ENCODE assay signal across 10 cellular contexts in the genomic region with DNA sequence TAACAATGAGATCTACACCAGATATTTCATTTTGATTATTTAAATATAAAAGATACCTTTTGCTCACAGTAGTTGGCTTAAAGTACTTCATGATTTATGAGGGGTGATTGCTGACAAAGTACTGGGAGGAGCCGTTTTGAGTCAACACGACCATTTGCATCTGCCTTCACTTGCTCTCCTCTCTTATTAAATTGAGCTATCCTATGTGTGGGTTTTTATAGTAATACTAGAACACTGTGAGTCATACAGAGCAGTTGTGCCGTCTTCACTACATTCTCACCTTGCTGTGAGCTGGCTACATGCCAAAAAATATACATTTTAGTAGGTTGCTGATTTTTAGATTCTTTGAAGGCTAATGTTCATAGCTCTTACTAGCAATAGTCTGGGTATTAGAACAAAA.
DNase-seq lines count a peak whose midpoint lies in the region; ATAC-seq and TF ChIP-seq lines count a peak whose summit lies in the region.
"Had no signal": no experiment of that assay in that cellular context is flagged by ENCODE, and none has a peak within 500 bp of the region (broad histone marks: within the 10 kb centered on the region; RNA-seq: fewer than 3 reads in every experiment).

No MANE protein-coding gene starts in this region.

- H3K9me3 ChIP-seq in MG63 (no peaks in the 10 kb centered on the region), gastroesophageal sphincter (no peaks in the 10 kb centered on the region)

- no peak for TF ChIP-seq EP300 in gastroesophageal sphincter (IDR thresholded peaks at IDR 0.05)

- no peak for TF ChIP-seq CTCF in foreskin keratinocyte (conservative IDR thresholded peaks at IDR 0.05)
- no peak for TF ChIP-seq CTCF in gastroesophageal sphincter (IDR thresholded peaks at IDR 0.05)

- H3K36me3 ChIP-seq in MG63 (no peaks in the 10 kb centered on the region; the same call in 1 of the 2 replicates), gastroesophageal sphincter (peaks cover 0 to 5% of the 10 kb centered on the region in 2 donors)

- no peak for TF ChIP-seq POLR2A in gastroesophageal sphincter (IDR thresholded peaks at IDR 0.05)

- no peaks in the 10 kb centered on the region for H3K27me3 ChIP-seq in foreskin keratinocyte
- H3K27me3 ChIP-seq in MG63 = no peaks in the 10 kb centered on the region
- H3K27me3 ChIP-seq in gastroesophageal sphincter = no peaks in the 10 kb centered on the region

- DNase-seq in NCI-H2171 treated with DMSO at 0.1 percent for 48 hours (lab: John Stamatoyannopoulos, UW) = peak; percentile 98
- peak; percentile 73 to 88 for DNase-seq in foreskin keratinocyte
- no peak for DNase-seq in Kasumi-1 (lab: John Stamatoyannopoulos, UW)
- DNase-seq in MG63 = no peak
- DNase-seq: activated CD8-positive, alpha-beta memory T cell treated with anti-CD3 and anti-CD28 coated beads, Interleukin-2, amount 50 U/mL, for 48 hours had no signal

- H3K4me1 ChIP-seq in foreskin keratinocyte (no peaks in the 10 kb centered on the region), gastroesophageal sphincter (no peaks in the 10 kb centered on the region)

- WGBS in gastroesophageal sphincter (ENCODE audit: low coverage in 1 of 2), 2 donors = 52 to 58% methylated on average over 2 to 3 of the region's 3 CpGs

- peak; percentile 78 for ATAC-seq in GM18519 (IDR thresholded peaks at IDR 0.05; ENCODE audit: low FRiP score, unreplicated experiment)
- peak; percentile 82 for ATAC-seq in HG02588 (IDR thresholded peaks at IDR 0.05; ENCODE audit: unreplicated experiment)
- peak; percentile 98 for ATAC-seq in foreskin keratinocyte
- ATAC-seq in GM21825 (IDR thresholded peaks at IDR 0.05; ENCODE audit: unreplicated experiment) = no peak
- no peak for ATAC-seq in gastroesophageal sphincter

- no peak overlapping the region for H3K27ac ChIP-seq in foreskin keratinocyte
- no peak overlapping the region for H3K27ac ChIP-seq in gastroesophageal sphincter

- H3K4me3 ChIP-seq in MG63 (no peak overlapping the region), gastroesophageal sphincter (no peak overlapping the region)
- H3K4me3 ChIP-seq: lung had no signal

Comparison
In these comparisons a context has a peak if more than half of its experiments do, and no peak if none do; other contexts are left out.
1. ATAC-seq: peak in GM18519 (single experiment), HG02588 (single experiment) and foreskin keratinocyte (single experiment); none in GM21825 (single experiment) and gastroesophageal sphincter (single experiment).
2. DNase-seq: peak in NCI-H2171 treated with DMSO at 0.1 percent for 48 hours (single experiment) and foreskin keratinocyte (2 of 2); none in Kasumi-1 (0 of 2) and MG63 (single experiment).